1 cellular context compared by ENCODE assay signal in the genomic region with DNA sequence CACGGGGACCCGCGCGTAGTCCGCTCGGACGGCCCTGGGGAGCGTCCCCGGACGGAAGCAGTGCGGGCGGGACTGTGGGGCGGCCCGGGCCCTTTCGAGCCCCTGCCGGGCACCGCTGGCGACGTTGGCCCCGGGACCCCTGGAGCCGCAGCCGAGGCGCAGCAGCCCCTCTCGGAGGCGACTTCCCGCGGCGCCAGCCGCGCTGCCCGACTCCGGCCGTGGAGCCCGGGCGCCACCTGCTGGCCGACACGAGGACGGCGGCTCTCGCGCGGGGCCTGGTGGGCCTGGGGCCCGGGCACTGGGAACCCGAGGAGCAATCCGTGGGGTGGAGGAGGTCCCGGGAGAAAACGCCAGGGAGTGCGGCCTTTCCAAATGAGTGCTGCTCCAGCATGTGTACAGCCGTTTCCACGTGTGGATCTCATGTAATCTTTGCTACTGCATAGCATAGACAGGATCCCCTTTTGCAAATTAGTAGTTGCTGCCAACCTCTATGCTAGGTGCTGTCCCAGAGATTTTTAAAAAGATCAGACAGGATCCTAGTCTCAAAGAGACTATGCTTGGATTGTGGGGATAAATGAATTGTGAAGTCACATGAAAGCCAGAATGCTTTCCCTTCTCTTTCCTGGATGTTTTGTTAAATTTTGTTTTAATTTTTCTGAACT.
TF ChIP-seq lines count a peak whose summit lies in the region.

No MANE protein-coding gene starts in this region.

TF ChIP-seq in HepG2, 621 proteins besides CTCF, POLR2A, EP300 and RAD21 (continued from another document and continues in another):
- TF ChIP-seq, protein P1, sequence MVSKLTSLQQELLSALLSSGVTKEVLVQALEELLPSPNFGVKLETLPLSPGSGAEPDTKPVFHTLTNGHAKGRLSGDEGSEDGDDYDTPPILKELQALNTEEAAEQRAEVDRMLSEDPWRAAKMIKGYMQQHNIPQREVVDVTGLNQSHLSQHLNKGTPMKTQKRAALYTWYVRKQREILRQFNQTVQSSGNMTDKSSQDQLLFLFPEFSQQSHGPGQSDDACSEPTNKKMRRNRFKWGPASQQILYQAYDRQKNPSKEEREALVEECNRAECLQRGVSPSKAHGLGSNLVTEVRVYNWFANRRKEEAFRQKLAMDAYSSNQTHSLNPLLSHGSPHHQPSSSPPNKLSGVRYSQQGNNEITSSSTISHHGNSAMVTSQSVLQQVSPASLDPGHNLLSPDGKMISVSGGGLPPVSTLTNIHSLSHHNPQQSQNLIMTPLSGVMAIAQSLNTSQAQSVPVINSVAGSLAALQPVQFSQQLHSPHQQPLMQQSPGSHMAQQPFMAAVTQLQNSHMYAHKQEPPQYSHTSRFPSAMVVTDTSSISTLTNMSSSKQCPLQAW (CRISPR knock-in tag; IDR thresholded peaks at IDR 0.05), result no peak
- TF ChIP-seq MYC (CRISPR knock-in tag; IDR thresholded peaks at IDR 0.05; ENCODE audit: borderline replicate concordance) (peak; percentile 33; the same call in 1 of the 2 replicates), YEATS2 (CRISPR knock-in tag; IDR thresholded peaks at IDR 0.05; ENCODE audit: borderline replicate concordance) (no peak), KDM1A (CRISPR knock-in tag; IDR thresholded peaks at IDR 0.05) (no peak), TCF7 (IDR thresholded peaks at IDR 0.05; ENCODE audit: low read depth) (no peak), ZNF136 (CRISPR knock-in tag; IDR thresholded peaks at IDR 0.05; ENCODE audit: low read depth) (no peak), ZNF468 (CRISPR knock-in tag; IDR thresholded peaks at IDR 0.05) (no peak), ATF1 (CRISPR knock-in tag; IDR thresholded peaks at IDR 0.05) (no peak), RORA (CRISPR knock-in tag; IDR thresholded peaks at IDR 0.05) (no peak), ZNF790 (CRISPR knock-in tag; IDR thresholded peaks at IDR 0.05; ENCODE audit: borderline replicate concordance) (no peak), YEATS4 (CRISPR knock-in tag; IDR thresholded peaks at IDR 0.05; ENCODE audit: borderline replicate concordance) (no peak; the same call in 1 of the 2 replicates), ZZZ3 (CRISPR knock-in tag; IDR thresholded peaks at IDR 0.05; ENCODE audit: borderline replicate concordance) (no peak), KLF11 (CRISPR knock-in tag; IDR thresholded peaks at IDR 0.05) (no peak), RFXANK (CRISPR knock-in tag; IDR thresholded peaks at IDR 0.05) (no peak), POGZ (CRISPR knock-in tag; IDR thresholded peaks at IDR 0.05) (peak; percentile 47; the same call in 1 of the 2 replicates), ZNF652 (CRISPR knock-in tag; IDR thresholded peaks at IDR 0.05; ENCODE audit: borderline replicate concordance, low read depth) (no peak), ZNF777 (CRISPR knock-in tag; IDR thresholded peaks at IDR 0.05) (peak; percentile 44), FOXK1 (CRISPR knock-in tag; IDR thresholded peaks at IDR 0.05; ENCODE audit: borderline replicate concordance, low read depth) (no peak), AKAP8 (CRISPR knock-in tag; IDR thresholded peaks at IDR 0.05) (0 out of 2 replicates have a peak, but pooled peaks have one; percentile 3), RNF2 (conservative IDR thresholded peaks at IDR 0.05; ENCODE audit: low read depth) (no peak), PRPF4 (IDR thresholded peaks at IDR 0.05; ENCODE audit: low read depth, low read length, poor library complexity, severe bottlenecking) (no peak), KDM2A (CRISPR knock-in tag; IDR thresholded peaks at IDR 0.05; ENCODE audit: borderline replicate concordance, low read depth) (peak; percentile 59; the same call in 1 of the 2 replicates), FOXC1 (CRISPR knock-in tag; IDR thresholded peaks at IDR 0.05; ENCODE audit: borderline replicate concordance) (peak; percentile 49; the same call in 1 of the 2 replicates), ZNF205 (CRISPR knock-in tag; IDR thresholded peaks at IDR 0.05) (no peak; the same call in 1 of the 2 replicates), ZNF589 (CRISPR knock-in tag; conservative IDR thresholded peaks at IDR 0.05) (no peak), ZNF564 (CRISPR knock-in tag; IDR thresholded peaks at IDR 0.05) (no peak), MLLT10 (CRISPR knock-in tag; IDR thresholded peaks at IDR 0.05) (no peak), ZNF3 (CRISPR knock-in tag; IDR thresholded peaks at IDR 0.05) (no peak), TEAD2 (CRISPR knock-in tag; IDR thresholded peaks at IDR 0.05) (no peak), WIZ (CRISPR knock-in tag; IDR thresholded peaks at IDR 0.05) (no peak), DMAP1 (CRISPR knock-in tag; IDR thresholded peaks at IDR 0.05) (no peak), ZNF660 (CRISPR knock-in tag; IDR thresholded peaks at IDR 0.05; ENCODE audit: borderline replicate concordance, low read depth) (no peak), KMT2A (CRISPR knock-in tag; IDR thresholded peaks at IDR 0.05) (no peak), XBP1 (CRISPR knock-in tag; IDR thresholded peaks at IDR 0.05) (no peak), ZFP62 (CRISPR knock-in tag; IDR thresholded peaks at IDR 0.05) (no peak), ZNF563 (CRISPR knock-in tag; IDR thresholded peaks at IDR 0.05) (no peak; the same call in none of the 2 replicates), MEIS1 (CRISPR knock-in tag; IDR thresholded peaks at IDR 0.05; ENCODE audit: borderline replicate concordance) (no peak), MED13 (CRISPR knock-in tag; IDR thresholded peaks at IDR 0.05) (no peak), MEIS2 (CRISPR knock-in tag; IDR thresholded peaks at IDR 0.05) (no peak)
- TF ChIP-seq, protein P2, sequence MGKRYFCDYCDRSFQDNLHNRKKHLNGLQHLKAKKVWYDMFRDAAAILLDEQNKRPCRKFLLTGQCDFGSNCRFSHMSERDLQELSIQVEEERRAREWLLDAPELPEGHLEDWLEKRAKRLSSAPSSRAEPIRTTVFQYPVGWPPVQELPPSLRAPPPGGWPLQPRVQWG (CRISPR knock-in tag; IDR thresholded peaks at IDR 0.05; ENCODE audit: borderline replicate concordance, low read depth), result no peak
- TF ChIP-seq, protein P3, sequence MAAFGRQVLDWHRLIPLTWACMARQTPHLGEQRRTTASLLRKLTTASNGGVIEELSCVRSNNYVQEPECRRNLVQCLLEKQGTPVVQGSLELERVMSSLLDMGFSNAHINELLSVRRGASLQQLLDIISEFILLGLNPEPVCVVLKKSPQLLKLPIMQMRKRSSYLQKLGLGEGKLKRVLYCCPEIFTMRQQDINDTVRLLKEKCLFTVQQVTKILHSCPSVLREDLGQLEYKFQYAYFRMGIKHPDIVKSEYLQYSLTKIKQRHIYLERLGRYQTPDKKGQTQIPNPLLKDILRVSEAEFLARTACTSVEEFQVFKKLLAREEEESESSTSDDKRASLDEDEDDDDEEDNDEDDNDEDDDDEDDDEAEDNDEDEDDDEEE (CRISPR knock-in tag; IDR thresholded peaks at IDR 0.05), result no peak
- TF ChIP-seq, protein P4, sequence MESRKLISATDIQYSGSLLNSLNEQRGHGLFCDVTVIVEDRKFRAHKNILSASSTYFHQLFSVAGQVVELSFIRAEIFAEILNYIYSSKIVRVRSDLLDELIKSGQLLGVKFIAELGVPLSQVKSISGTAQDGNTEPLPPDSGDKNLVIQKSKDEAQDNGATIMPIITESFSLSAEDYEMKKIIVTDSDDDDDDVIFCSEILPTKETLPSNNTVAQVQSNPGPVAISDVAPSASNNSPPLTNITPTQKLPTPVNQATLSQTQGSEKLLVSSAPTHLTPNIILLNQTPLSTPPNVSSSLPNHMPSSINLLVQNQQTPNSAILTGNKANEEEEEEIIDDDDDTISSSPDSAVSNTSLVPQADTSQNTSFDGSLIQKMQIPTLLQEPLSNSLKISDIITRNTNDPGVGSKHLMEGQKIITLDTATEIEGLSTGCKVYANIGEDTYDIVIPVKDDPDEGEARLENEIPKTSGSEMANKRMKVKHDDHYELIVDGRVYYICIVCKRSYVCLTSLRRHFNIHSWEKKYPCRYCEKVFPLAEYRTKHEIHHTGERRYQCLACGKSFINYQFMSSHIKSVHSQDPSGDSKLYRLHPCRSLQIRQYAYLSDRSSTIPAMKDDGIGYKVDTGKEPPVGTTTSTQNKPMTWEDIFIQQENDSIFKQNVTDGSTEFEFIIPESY (CRISPR knock-in tag; IDR thresholded peaks at IDR 0.05), result no peak
- TF ChIP-seq, protein P5, sequence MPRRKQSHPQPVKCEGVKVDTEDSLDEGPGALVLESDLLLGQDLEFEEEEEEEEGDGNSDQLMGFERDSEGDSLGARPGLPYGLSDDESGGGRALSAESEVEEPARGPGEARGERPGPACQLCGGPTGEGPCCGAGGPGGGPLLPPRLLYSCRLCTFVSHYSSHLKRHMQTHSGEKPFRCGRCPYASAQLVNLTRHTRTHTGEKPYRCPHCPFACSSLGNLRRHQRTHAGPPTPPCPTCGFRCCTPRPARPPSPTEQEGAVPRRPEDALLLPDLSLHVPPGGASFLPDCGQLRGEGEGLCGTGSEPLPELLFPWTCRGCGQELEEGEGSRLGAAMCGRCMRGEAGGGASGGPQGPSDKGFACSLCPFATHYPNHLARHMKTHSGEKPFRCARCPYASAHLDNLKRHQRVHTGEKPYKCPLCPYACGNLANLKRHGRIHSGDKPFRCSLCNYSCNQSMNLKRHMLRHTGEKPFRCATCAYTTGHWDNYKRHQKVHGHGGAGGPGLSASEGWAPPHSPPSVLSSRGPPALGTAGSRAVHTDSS (CRISPR knock-in tag; conservative IDR thresholded peaks at IDR 0.05), result no peak
- TF ChIP-seq, protein P6, sequence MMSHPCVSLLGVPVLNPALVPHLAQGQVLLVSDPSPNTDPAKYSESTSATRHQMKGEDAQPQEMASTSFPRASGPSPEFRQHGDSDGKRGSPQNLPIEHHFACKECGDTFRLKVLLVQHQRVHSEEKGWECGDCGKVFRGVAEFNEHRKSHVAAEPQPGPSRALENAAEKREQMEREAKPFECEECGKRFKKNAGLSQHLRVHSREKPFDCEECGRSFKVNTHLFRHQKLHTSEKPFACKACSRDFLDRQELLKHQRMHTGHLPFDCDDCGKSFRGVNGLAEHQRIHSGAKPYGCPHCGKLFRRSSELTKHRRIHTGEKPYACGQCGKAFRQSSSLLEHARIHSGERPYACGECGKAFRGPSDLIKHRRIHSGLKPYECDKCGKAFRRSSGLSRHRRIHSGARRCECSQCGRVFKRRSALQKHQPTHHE (CRISPR knock-in tag; IDR thresholded peaks at IDR 0.05; ENCODE audit: borderline replicate concordance), result no peak
- TF ChIP-seq, protein P7, sequence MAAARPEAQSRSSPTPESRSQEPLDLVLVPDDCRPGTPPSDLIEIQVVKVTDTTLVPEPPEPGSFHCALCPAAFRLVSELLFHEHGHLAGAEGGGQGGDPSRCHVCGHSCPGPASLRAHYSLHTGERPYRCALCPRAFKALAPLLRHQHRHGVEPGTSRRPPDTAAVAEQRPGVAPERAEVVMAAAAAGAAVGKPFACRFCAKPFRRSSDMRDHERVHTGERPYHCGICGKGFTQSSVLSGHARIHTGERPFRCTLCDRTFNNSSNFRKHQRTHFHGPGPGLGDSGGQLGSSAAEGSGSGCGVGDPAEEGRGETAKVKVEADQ (CRISPR knock-in tag; IDR thresholded peaks at IDR 0.05; ENCODE audit: borderline replicate concordance), result 0 out of 2 replicates have a peak, but pooled peaks have one; percentile 29
- TF ChIP-seq, protein P8, sequence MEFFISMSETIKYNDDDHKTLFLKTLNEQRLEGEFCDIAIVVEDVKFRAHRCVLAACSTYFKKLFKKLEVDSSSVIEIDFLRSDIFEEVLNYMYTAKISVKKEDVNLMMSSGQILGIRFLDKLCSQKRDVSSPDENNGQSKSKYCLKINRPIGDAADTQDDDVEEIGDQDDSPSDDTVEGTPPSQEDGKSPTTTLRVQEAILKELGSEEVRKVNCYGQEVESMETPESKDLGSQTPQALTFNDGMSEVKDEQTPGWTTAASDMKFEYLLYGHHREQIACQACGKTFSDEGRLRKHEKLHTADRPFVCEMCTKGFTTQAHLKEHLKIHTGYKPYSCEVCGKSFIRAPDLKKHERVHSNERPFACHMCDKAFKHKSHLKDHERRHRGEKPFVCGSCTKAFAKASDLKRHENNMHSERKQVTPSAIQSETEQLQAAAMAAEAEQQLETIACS (CRISPR knock-in tag; IDR thresholded peaks at IDR 0.05), result no peak
- TF ChIP-seq, protein P9, sequence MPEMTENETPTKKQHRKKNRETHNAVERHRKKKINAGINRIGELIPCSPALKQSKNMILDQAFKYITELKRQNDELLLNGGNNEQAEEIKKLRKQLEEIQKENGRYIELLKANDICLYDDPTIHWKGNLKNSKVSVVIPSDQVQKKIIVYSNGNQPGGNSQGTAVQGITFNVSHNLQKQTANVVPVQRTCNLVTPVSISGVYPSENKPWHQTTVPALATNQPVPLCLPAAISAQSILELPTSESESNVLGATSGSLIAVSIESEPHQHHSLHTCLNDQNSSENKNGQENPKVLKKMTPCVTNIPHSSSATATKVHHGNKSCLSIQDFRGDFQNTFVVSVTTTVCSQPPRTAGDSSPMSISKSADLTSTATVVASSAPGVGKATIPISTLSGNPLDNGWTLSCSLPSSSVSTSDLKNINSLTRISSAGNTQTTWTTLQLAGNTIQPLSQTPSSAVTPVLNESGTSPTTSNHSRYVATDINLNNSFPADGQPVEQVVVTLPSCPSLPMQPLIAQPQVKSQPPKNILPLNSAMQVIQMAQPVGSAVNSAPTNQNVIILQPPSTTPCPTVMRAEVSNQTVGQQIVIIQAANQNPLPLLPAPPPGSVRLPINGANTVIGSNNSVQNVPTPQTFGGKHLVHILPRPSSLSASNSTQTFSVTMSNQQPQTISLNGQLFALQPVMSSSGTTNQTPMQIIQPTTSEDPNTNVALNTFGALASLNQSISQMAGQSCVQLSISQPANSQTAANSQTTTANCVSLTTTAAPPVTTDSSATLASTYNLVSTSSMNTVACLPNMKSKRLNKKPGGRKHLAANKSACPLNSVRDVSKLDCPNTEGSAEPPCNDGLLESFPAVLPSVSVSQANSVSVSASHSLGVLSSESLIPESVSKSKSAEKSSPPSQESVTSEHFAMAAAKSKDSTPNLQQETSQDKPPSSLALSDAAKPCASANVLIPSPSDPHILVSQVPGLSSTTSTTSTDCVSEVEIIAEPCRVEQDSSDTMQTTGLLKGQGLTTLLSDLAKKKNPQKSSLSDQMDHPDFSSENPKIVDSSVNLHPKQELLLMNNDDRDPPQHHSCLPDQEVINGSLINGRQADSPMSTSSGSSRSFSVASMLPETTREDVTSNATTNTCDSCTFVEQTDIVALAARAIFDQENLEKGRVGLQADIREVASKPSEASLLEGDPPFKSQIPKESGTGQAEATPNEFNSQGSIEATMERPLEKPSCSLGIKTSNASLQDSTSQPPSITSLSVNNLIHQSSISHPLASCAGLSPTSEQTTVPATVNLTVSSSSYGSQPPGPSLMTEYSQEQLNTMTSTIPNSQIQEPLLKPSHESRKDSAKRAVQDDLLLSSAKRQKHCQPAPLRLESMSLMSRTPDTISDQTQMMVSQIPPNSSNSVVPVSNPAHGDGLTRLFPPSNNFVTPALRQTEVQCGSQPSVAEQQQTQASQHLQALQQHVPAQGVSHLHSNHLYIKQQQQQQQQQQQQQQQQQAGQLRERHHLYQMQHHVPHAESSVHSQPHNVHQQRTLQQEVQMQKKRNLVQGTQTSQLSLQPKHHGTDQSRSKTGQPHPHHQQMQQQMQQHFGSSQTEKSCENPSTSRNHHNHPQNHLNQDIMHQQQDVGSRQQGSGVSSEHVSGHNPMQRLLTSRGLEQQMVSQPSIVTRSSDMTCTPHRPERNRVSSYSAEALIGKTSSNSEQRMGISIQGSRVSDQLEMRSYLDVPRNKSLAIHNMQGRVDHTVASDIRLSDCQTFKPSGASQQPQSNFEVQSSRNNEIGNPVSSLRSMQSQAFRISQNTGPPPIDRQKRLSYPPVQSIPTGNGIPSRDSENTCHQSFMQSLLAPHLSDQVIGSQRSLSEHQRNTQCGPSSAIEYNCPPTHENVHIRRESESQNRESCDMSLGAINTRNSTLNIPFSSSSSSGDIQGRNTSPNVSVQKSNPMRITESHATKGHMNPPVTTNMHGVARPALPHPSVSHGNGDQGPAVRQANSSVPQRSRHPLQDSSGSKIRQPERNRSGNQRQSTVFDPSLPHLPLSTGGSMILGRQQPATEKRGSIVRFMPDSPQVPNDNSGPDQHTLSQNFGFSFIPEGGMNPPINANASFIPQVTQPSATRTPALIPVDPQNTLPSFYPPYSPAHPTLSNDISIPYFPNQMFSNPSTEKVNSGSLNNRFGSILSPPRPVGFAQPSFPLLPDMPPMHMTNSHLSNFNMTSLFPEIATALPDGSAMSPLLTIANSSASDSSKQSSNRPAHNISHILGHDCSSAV (CRISPR knock-in tag; IDR thresholded peaks at IDR 0.05; ENCODE audit: borderline replicate concordance), result no peak
